ENCODE assay signal across 18 cellular contexts in the genomic region with DNA sequence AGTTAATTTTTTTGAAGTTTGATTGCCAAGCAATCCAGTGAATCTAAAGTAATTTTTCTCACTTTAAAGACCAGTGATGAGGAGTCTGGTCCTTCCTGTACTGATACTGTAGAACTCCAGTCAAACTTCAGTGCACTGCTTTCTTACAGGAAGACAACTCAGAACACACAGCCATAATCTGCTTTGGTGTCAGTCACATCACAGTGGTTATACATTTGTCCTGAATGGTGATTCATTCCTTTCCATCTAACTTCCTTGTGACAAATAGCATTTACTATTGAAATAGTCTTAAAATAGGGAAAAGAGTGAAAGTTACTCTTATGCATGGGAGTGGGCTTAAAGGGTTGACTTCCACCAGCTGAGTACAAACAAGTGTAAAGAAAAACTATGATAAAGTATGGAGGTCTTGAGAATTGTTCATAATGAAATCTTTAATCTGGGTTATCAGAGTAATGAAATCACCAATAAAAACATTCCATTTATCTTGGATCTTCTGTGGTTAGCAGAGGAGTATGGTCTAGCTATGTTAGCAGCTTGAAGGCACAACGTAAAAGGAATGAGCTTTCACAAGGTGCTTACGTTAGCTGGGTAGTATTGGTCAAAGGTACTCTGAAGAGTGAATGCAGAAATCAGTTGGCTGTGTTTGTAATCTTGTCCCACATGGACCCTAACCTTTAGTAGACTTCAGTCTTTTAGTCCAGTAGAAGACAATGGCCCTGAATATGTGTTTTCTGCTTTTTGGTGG. TPM values are rescaled to one million over a fixed set of nuclear protein-coding genes. Genes with fewer than 3 reads are reported as not detected.
DNase-seq lines count a peak whose midpoint lies in the region; ATAC-seq, FAIRE-seq and TF ChIP-seq lines count a peak whose summit lies in the region.
"Had no signal": no experiment of that assay in that cellular context is flagged by ENCODE, and none has a peak within 500 bp of the region (broad histone marks: within the 10 kb centered on the region; RNA-seq: fewer than 3 reads in every experiment).

No MANE protein-coding gene starts in this region.

- dilution Hi-C loops in endothelial cell of umbilical vein (cut with MboI; ENCODE audit: extremely low pct_ligation_motif_present, low sequenced_read_pairs) = no loop called here

- no peaks in the 10 kb centered on the region for H3K9me1 ChIP-seq in endothelial cell of umbilical vein (replicated peaks; ENCODE audit: control insufficient read depth, extremely low read depth, insufficient read depth, low read length)

- no peak overlapping the region for H2AFZ ChIP-seq in endothelial cell of umbilical vein (ENCODE audit: low read depth, low read length)

- H3K36me3 Mint-ChIP-seq in CD4-positive, alpha-beta T cell (ENCODE audit: low read depth) = peaks cover 81% of the 10 kb centered on the region
- peaks cover 48% of the 10 kb centered on the region for H3K36me3 Mint-ChIP-seq in T-cell

- POLR2A ChIA-PET in CD4-positive, alpha-beta T cell (lab: Charles Lee) = interaction anchor here (1.4 kb wide), 1 partner anchor 42 kb away, joined by 5 read pairs; the partner anchor contains the start of gene DCP2
- POLR2A ChIA-PET in T-cell (lab: Charles Lee) = no interaction called here
- POLR2A ChIA-PET in endothelial cell of umbilical vein (lab: Charles Lee) = no interaction called here

- intact Hi-C loops in CD4-positive, alpha-beta T cell (cut with DNase I, micrococcal nuclease) = no loop called here
- intact Hi-C loops in endothelial cell of umbilical vein (cut with micrococcal nuclease) = no loop called here
- intact Hi-C loops in dorsolateral prefrontal cortex (cut with DNase I) = no loop called here

- H3K4me1 Mint-ChIP-seq in CD4-positive, alpha-beta T cell (ENCODE audit: low read depth) = peaks cover 88% of the 10 kb centered on the region
- H3K4me1 Mint-ChIP-seq in T-cell = peaks cover 75 to 84% (median 76%) of the 10 kb centered on the region in 3 donors

- FAIRE-seq in endothelial cell of umbilical vein (lab: Jason Lieb, UNC) = peak; percentile 31
- FAIRE-seq: endometrium, GM18507 had no signal

- H3K27me3 ChIP-seq in CD4-positive, alpha-beta T cell (ENCODE audit: control insufficient read depth, insufficient read depth, low read length) = no peaks in the 10 kb centered on the region
- H3K27me3 ChIP-seq in endothelial cell of umbilical vein (ENCODE audit: control insufficient read depth in 2 of 2, insufficient read depth in 2 of 2, low read length in 2 of 2) = no peaks in the 10 kb centered on the region
- no peaks in the 10 kb centered on the region for H3K27me3 ChIP-seq in dorsolateral prefrontal cortex
- H3K27me3 ChIP-seq: neutrophil had no signal

- H4K20me1 ChIP-seq in endothelial cell of umbilical vein (replicated peaks; ENCODE audit: control insufficient read depth, extremely low read depth, insufficient read depth, low read length) = no peaks in the 10 kb centered on the region

- no peak for TF ChIP-seq CTCF in CD4-positive, alpha-beta T cell (IDR thresholded peaks at IDR 0.05)
- TF ChIP-seq CTCF in endothelial cell of umbilical vein (IDR thresholded peaks at IDR 0.05; ENCODE audit: extremely low read depth in 1 of 2, insufficient read depth in 1 of 2, low read depth in 1 of 2, low read length in 2 of 2) = no peak
- no peak for TF ChIP-seq CTCF in GM13977 (IDR thresholded peaks at IDR 0.05; ENCODE audit: extremely low read depth, insufficient read depth, missing control alignments)
- no peak for TF ChIP-seq CTCF in dorsolateral prefrontal cortex (IDR thresholded peaks at IDR 0.05 in 54 of 56, conservative IDR thresholded peaks at IDR 0.05 in 2 of 56; ENCODE audit: low read depth in 1 of 56, partially characterized antibody in 56 of 56)

- H3K4me3 ChIP-seq in endothelial cell of umbilical vein (replicated peaks in 1 of 3; ENCODE audit: insufficient read depth in 1 of 3, low read depth in 1 of 3, low read length in 3 of 3) = no peak overlapping the region
- H3K4me3 ChIP-seq in dorsolateral prefrontal cortex = no peak overlapping the region
- H3K4me3 ChIP-seq: coronary artery had no signal

- TF ChIP-seq POLR2A in endothelial cell of umbilical vein (IDR thresholded peaks at IDR 0.05; ENCODE audit: low read depth, low read length) = peak; percentile 16

- H3K9me3 ChIP-seq in CD4-positive, alpha-beta T cell (ENCODE audit: control insufficient read depth, low read length) = no peaks in the 10 kb centered on the region
- no peaks in the 10 kb centered on the region for H3K9me3 ChIP-seq in endothelial cell of umbilical vein (replicated peaks; ENCODE audit: control insufficient read depth, insufficient read depth, low read length)
- H3K9me3 ChIP-seq: neutrophil had no signal

- no peak for DNase-seq in CD4-positive, alpha-beta T cell
- peak; percentile 29 for DNase-seq in EL
- DNase-seq in T-cell = no peak
- peak; percentile 31 for DNase-seq in endothelial cell of umbilical vein (ENCODE audit: low read depth, low spot score)
- no peak for DNase-seq in DMS 273 treated with DMSO at 0.1 percent for 48 hours (lab: John Stamatoyannopoulos, UW)
- no peak for DNase-seq in GM13977 (ENCODE audit: low spot score)
- no peak for DNase-seq in dorsolateral prefrontal cortex
- DNase-seq: aorta, HFFc6, immature natural killer cell, NCI-H2107, NCI-H510A had no signal

- peaks cover 51% of the 10 kb centered on the region for H3K4me1 ChIP-seq in endothelial cell of umbilical vein (ENCODE audit: control insufficient read depth, extremely low read depth, insufficient read depth, low read length)

- no TSS peak for BruUV-seq in endothelial cell of umbilical vein (replicated peaks; lab: Mats Ljungman, UMichigan)

- peaks cover 3 to 8% of the 10 kb centered on the region in 2 experiments for H3K36me3 ChIP-seq in endothelial cell of umbilical vein (ENCODE audit: control insufficient read depth in 2 of 2, extremely low read depth in 1 of 2, insufficient read depth in 2 of 2, low read length in 2 of 2)

- CTCF ChIA-PET in CD4-positive, alpha-beta T cell (lab: Charles Lee) = interaction anchor here (1.0 to 1.8 kb wide), 2 partner anchors 10 to 22 kb away, joined by 3 to 10 read pairs; no protein-coding TSS in a partner anchor
- CTCF ChIA-PET in T-cell (lab: Charles Lee) (interaction anchor here (0.6 to 1.6 kb wide), 2 partner anchors 18 to 22 kb away, joined by 4 to 6 read pairs; no protein-coding TSS in a partner anchor), endothelial cell of umbilical vein (lab: Charles Lee) (interaction anchor here (1.1 to 2.5 kb wide), 3 partner anchors 12 to 22 kb away, joined by 3 to 7 read pairs (median 4); no protein-coding TSS in a partner anchor)

- H3K27ac ChIP-seq in CD4-positive, alpha-beta T cell (ENCODE audit: low read depth, low read length) = no peak overlapping the region
- H3K27ac ChIP-seq in endothelial cell of umbilical vein (ENCODE audit: insufficient read depth, low read depth, low read length) (no peak overlapping the region), dorsolateral prefrontal cortex (no peak overlapping the region)
- H3K27ac ChIP-seq: coronary artery, neutrophil had no signal

- no peak for ATAC-seq in CD4-positive, alpha-beta T cell (ENCODE audit: poor library complexity)
- no peak for ATAC-seq in T-cell (replicated peaks in 1 of 4)
- ATAC-seq in GM19452 (IDR thresholded peaks at IDR 0.05; ENCODE audit: unreplicated experiment) = no peak

- H3K9me3 Mint-ChIP-seq in CD4-positive, alpha-beta T cell = no peaks in the 10 kb centered on the region
- H3K9me3 Mint-ChIP-seq in T-cell = no peaks in the 10 kb centered on the region
- H3K9me3 Mint-ChIP-seq: HFFc6, immature natural killer cell, type B pancreatic cell had no signal

- peak overlapping the region; percentile 87 for H3K27ac Mint-ChIP-seq in CD4-positive, alpha-beta T cell
- peak overlapping the region; percentile 59 to 94 for H3K27ac Mint-ChIP-seq in T-cell
- H3K27ac Mint-ChIP-seq: type B pancreatic cell had no signal

- peak overlapping the region; percentile 13 for H3K4me3 Mint-ChIP-seq in CD4-positive, alpha-beta T cell
- H3K4me3 Mint-ChIP-seq in T-cell = no peak overlapping the region
- H3K4me3 Mint-ChIP-seq: HFFc6, immature natural killer cell, type B pancreatic cell had no signal

- H3K27me3 Mint-ChIP-seq in CD4-positive, alpha-beta T cell = no peaks in the 10 kb centered on the region
- H3K27me3 Mint-ChIP-seq in T-cell = no peaks in the 10 kb centered on the region
- H3K27me3 Mint-ChIP-seq: type B pancreatic cell had no signal

- in situ Hi-C loops in GM13977 (cut with MboI; ENCODE audit: low pct_unique_long_range_greater_than_20kb, low sequenced_read_pairs, unreplicated experiment) = no loop called here

- no peak overlapping the region for H3K9ac ChIP-seq in endothelial cell of umbilical vein (replicated peaks; ENCODE audit: extremely low read depth, insufficient read depth, low read length)

- peaks cover 8% of the 10 kb centered on the region for H3K79me2 ChIP-seq in endothelial cell of umbilical vein (ENCODE audit: control insufficient read depth, insufficient read depth, low read length)

- H3K4me2 ChIP-seq in endothelial cell of umbilical vein (ENCODE audit: insufficient read depth, low read length) = no peak overlapping the region

TF ChIP-seq in endothelial cell of umbilical vein, 7 proteins besides CTCF, POLR2A, EP300 and RAD21:
- TF ChIP-seq GATA2 (IDR thresholded peaks at IDR 0.05; ENCODE audit: insufficient read depth, insufficient read length, low read depth, low read length) = no peak
- TF ChIP-seq JUN (IDR thresholded peaks at IDR 0.05; ENCODE audit: borderline replicate concordance, insufficient read depth, insufficient read length, low read depth) = no peak
- peak; percentile 67 for TF ChIP-seq FOS (IDR thresholded peaks at IDR 0.05; ENCODE audit: borderline replicate concordance, insufficient read depth, low read length)
- TF ChIP-seq MAX (IDR thresholded peaks at IDR 0.05; ENCODE audit: insufficient read depth, insufficient read length) = no peak
TF ChIP-seq in endothelial cell of umbilical vein: peak in this region for 1.

RNA-seq across cellular contexts. Expression of gene DCP2, which starts 41.5 kb away (rescaled TPM):
- 10 to 100 TPM; 86.3 to 87.1 TPM for total RNA-seq in CD4-positive, alpha-beta T cell
- total RNA-seq in T-cell (10 to 100 TPM; 68.6 to 88.5 (median 71.9) TPM), endothelial cell of umbilical vein (49.1 and 60.0 TPM in 2 replicates), dorsolateral prefrontal cortex (10 to 100 TPM; 38.5 to 94.6 (median 64.7) TPM)
- 8.7 and 11.3 TPM in 2 replicates for polyA plus RNA-seq in endothelial cell of umbilical vein
- 11.2 and 11.5 TPM in 2 replicates for polyA plus RNA-seq in endothelial cell of umbilical vein (2011; cell fraction: cytosol; rRNA removed)
- polyA plus RNA-seq in endothelial cell of umbilical vein (2011; cell fraction: nucleus; rRNA removed) = 12.6 and 18.4 TPM in 2 replicates
- 13.1 and 13.9 TPM in 2 replicates for polyA plus RNA-seq in endothelial cell of umbilical vein (2012)
- 50.8 and 70.1 TPM in 2 replicates for polyA minus RNA-seq in endothelial cell of umbilical vein
- 3.8 TPM for polyA minus RNA-seq in endothelial cell of umbilical vein (2011; cell fraction: cytosol; rRNA and poly(A)+ RNA removed)
- polyA minus RNA-seq in endothelial cell of umbilical vein (2011; cell fraction: nucleus; rRNA and poly(A)+ RNA removed) = 41.0 and 52.6 TPM in 2 replicates

Comparison
In these comparisons a context has a peak if more than half of its experiments do, and no peak if none do; other contexts are left out.
1. DNase-seq: peak in EL (single experiment) and endothelial cell of umbilical vein (single experiment); none in CD4-positive, alpha-beta T cell (0 of 10), T-cell (0 of 34), DMS 273 treated with DMSO at 0.1 percent for 48 hours (single experiment), GM13977 (single experiment) and dorsolateral prefrontal cortex (0 of 10).